In the genomic region with DNA sequence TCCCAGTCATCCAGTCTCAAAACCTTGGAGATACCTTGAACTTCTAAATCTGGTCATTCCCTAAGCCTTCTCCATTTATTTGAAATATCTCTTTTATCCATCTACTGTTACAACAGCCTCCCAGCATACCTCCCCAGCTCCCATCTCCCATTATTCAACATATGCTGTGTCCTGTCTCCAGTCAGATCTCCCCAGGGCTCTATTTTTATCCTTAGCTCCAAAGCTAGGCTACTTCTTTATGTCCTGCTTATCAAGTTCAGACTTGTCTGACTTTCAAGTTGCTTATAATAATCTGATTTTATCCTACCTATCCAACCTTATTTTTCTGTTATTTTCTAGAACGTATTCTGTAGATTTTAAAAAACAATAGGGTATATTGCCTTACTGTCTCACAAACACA, we compare ENCODE assay signal across 17 cellular contexts. TPM values are rescaled to one million over a fixed set of nuclear protein-coding genes. Genes with fewer than 3 reads are reported as not detected.
A peak's percentile ranks its signal among the peaks of the same experiment; 100 is the strongest.
DNase-seq lines count a peak whose midpoint lies in the region; ATAC-seq and TF ChIP-seq lines count a peak whose summit lies in the region.
"Had no signal": no experiment of that assay in that cellular context is flagged by ENCODE, and none has a peak within 500 bp of the region (broad histone marks: within the 10 kb centered on the region; RNA-seq: fewer than 3 reads in every experiment).

No MANE protein-coding gene starts in this region.

- 90% methylated on average over 1 of the region's 1 CpG for WGBS in SK-N-SH (ENCODE audit: low lambda C conversion rate)

- CTCF ChIA-PET in CD8-positive, alpha-beta memory T cell (lab: Charles Lee) = no interaction called here
- CTCF ChIA-PET in SK-N-SH (lab: Yijun Ruan, JAX) = no interaction called here

- no peak for TF ChIP-seq POLR2A in gastrocnemius medialis (IDR thresholded peaks at IDR 0.05)

- TF ChIP-seq RAD21 in SK-N-SH (IDR thresholded peaks at IDR 0.05; ENCODE audit: low read length) = no peak

- H3F3A ChIP-seq in SU-DHL-6 (ENCODE audit: insufficient read depth) (peaks cover 5% of the 10 kb centered on the region; the same call in 1 of the 2 replicates), SK-N-SH (replicated peaks; ENCODE audit: insufficient read depth) (peaks cover 5% of the 10 kb centered on the region)

- H3K79me2 ChIP-seq in SU-DHL-6 (ENCODE audit: insufficient read depth, low read length) (no peaks in the 10 kb centered on the region), SK-N-SH (ENCODE audit: insufficient read depth) (peaks cover 84% of the 10 kb centered on the region)

- no peak overlapping the region for H3K9ac ChIP-seq in SU-DHL-6 (ENCODE audit: low read length)
- H3K9ac ChIP-seq in SK-N-SH = no peak overlapping the region

- intact Hi-C loops in gastrocnemius medialis (cut with DNase I; ENCODE audit: low total_unique reads) = no loop called here

- POLR2A ChIA-PET in CD8-positive, alpha-beta memory T cell (lab: Charles Lee) = no interaction called here
- POLR2A ChIA-PET in SK-N-SH (lab: Yijun Ruan, JAX) = no interaction called here

- H3K27me3 Mint-ChIP-seq in CD8-positive, alpha-beta memory T cell = no peaks in the 10 kb centered on the region
- H3K27me3 Mint-ChIP-seq: CD4-positive, CD25-positive, alpha-beta regulatory T cell had no signal

- TF ChIP-seq CTCF in SU-DHL-6 (IDR thresholded peaks at IDR 0.05; ENCODE audit: insufficient read depth, low read length, poor library complexity, severe bottlenecking) (no peak), epithelial cell of esophagus (IDR thresholded peaks at IDR 0.05; ENCODE audit: insufficient read depth, low read depth, low read length, missing control alignments) (no peak), gastrocnemius medialis (IDR thresholded peaks at IDR 0.05 in 4 of 5, conservative IDR thresholded peaks at IDR 0.05 in 1 of 5) (no peak), SK-N-SH (IDR thresholded peaks at IDR 0.05) (no peak)

- no peak overlapping the region for H2AFZ ChIP-seq in SU-DHL-6 (ENCODE audit: low read depth, low read length, severe bottlenecking)
- H2AFZ ChIP-seq in SK-N-SH (ENCODE audit: low read depth) = no peak overlapping the region

- no peaks in the 10 kb centered on the region for H3K9me3 ChIP-seq in CD8-positive, alpha-beta memory T cell (ENCODE audit: low read length)
- no peaks in the 10 kb centered on the region for H3K9me3 ChIP-seq in SU-DHL-6 (ENCODE audit: insufficient read depth, low read length)
- no peaks in the 10 kb centered on the region for H3K9me3 ChIP-seq in gastrocnemius medialis
- no peaks in the 10 kb centered on the region for H3K9me3 ChIP-seq in SK-N-SH

- no peak overlapping the region for H3K4me2 ChIP-seq in SU-DHL-6 (ENCODE audit: low read depth, low read length, poor library complexity, severe bottlenecking)
- no peak overlapping the region for H3K4me2 ChIP-seq in SK-N-SH

- no peak for DNase-seq in CD8-positive, alpha-beta memory T cell
- DNase-seq in epithelial cell of esophagus (ENCODE audit: low read depth) (peak; percentile 54), gastrocnemius medialis (no peak), KBM-7 (no peak), SK-N-SH (no peak), HK-2 (ENCODE audit: unreplicated experiment) (no peak)
- DNase-seq: ACHN; Calu3; CD4-positive, CD25-positive, alpha-beta regulatory T cell; NCI-H1048; NCI-H146; NCI-H2081 treated with DMSO at 0.1 percent for 48 hours; NCI-H82; SHP77 had no signal

- no peaks in the 10 kb centered on the region for H3K27me3 ChIP-seq in CD8-positive, alpha-beta memory T cell (ENCODE audit: insufficient read depth, low read length, poor library complexity, severe bottlenecking)
- H3K27me3 ChIP-seq in SU-DHL-6 (ENCODE audit: low read length) (no peaks in the 10 kb centered on the region), gastrocnemius medialis (no peaks in the 10 kb centered on the region), SK-N-SH (ENCODE audit: insufficient read depth) (no peaks in the 10 kb centered on the region)

- H3K9me2 ChIP-seq in SU-DHL-6 (replicated peaks; ENCODE audit: insufficient read depth, low read length) (no peaks in the 10 kb centered on the region), SK-N-SH (no peaks in the 10 kb centered on the region)

- peaks cover 37 to 49% (median 45%) of the 10 kb centered on the region in 3 donors for H3K4me1 Mint-ChIP-seq in CD8-positive, alpha-beta memory T cell

- no peaks in the 10 kb centered on the region for H4K20me1 ChIP-seq in SU-DHL-6 (ENCODE audit: low read depth, low read length)
- H4K20me1 ChIP-seq in SK-N-SH (ENCODE audit: insufficient read depth) = peaks cover 6% of the 10 kb centered on the region; the same call in 1 of the 2 replicates

- no peak overlapping the region for H3K4me3 Mint-ChIP-seq in CD8-positive, alpha-beta memory T cell
- H3K4me3 Mint-ChIP-seq: CD4-positive, CD25-positive, alpha-beta regulatory T cell had no signal

- H3K27ac ChIP-seq in CD8-positive, alpha-beta memory T cell (ENCODE audit: low read depth, low read length) = no peak overlapping the region
- H3K27ac ChIP-seq in SU-DHL-6 (ENCODE audit: low read depth, low read length) (peak overlapping the region; percentile 53; the same call in 1 of the 2 replicates), gastrocnemius medialis (peak overlapping the region; percentile 21 to 57 (median 40)), SK-N-SH (ENCODE audit: low read depth in 2 of 2, low read length in 1 of 2) (no peak overlapping the region; a peak in 1 of 4 replicates)

- peaks cover 4 to 80% (median 13%) of the 10 kb centered on the region in 3 donors for H3K36me3 Mint-ChIP-seq in CD8-positive, alpha-beta memory T cell

- in situ Hi-C loops in gastrocnemius medialis (cut with MboI; ENCODE audit: low sequenced_read_pairs in 4 of 4) (no loop called here), KBM-7 (cut with MboI; ENCODE audit: low pct_unique_long_range_greater_than_20kb, low sequenced_read_pairs) (no loop called here)

- H3K27ac Mint-ChIP-seq in CD8-positive, alpha-beta memory T cell = peak overlapping the region in 5 of 8 donors; percentile 12 to 72 (median 66)

- no peak overlapping the region for H3K4me3 ChIP-seq in CD8-positive, alpha-beta memory T cell (ENCODE audit: low read length)
- no peak overlapping the region for H3K4me3 ChIP-seq in SU-DHL-6 (ENCODE audit: insufficient read depth, low read length, poor library complexity, severe bottlenecking)
- H3K4me3 ChIP-seq in epithelial cell of esophagus (ENCODE audit: low read length) = no peak overlapping the region
- H3K4me3 ChIP-seq in gastrocnemius medialis = no peak overlapping the region
- H3K4me3 ChIP-seq in SK-N-SH (ENCODE audit: low read depth in 2 of 2, low read length in 1 of 2) = no peak overlapping the region
- H3K4me3 ChIP-seq: GM12878 had no signal

- no peaks in the 10 kb centered on the region for H3K9me3 Mint-ChIP-seq in CD8-positive, alpha-beta memory T cell
- H3K9me3 Mint-ChIP-seq: CD4-positive, CD25-positive, alpha-beta regulatory T cell had no signal

- no peaks in the 10 kb centered on the region for H3K36me3 ChIP-seq in CD8-positive, alpha-beta memory T cell (ENCODE audit: insufficient read depth, low read length)
- peaks cover 8% of the 10 kb centered on the region; the same call in 1 of the 2 replicates for H3K36me3 ChIP-seq in SU-DHL-6 (ENCODE audit: low read length)
- H3K36me3 ChIP-seq in gastrocnemius medialis = peaks cover 0 to 68% of the 10 kb centered on the region in 2 donors
- H3K36me3 ChIP-seq in SK-N-SH (replicated peaks in 1 of 2; ENCODE audit: control insufficient read depth in 1 of 2, insufficient read depth in 2 of 2, low read length in 1 of 2) = peaks cover 24 to 68% of the 10 kb centered on the region in 2 experiments

- ATAC-seq in gastrocnemius medialis = peak in 1 of 2 donors; percentile 54
- ATAC-seq: GM12878, Panc1 had no signal

- no peak for TF ChIP-seq EP300 in SK-N-SH (IDR thresholded peaks at IDR 0.05; ENCODE audit: borderline replicate concordance in 1 of 2, low read depth in 1 of 2, low read length in 1 of 2)

- H3K4me1 ChIP-seq in CD8-positive, alpha-beta memory T cell (ENCODE audit: insufficient read depth, low read length) = no peaks in the 10 kb centered on the region
- peaks cover 10 to 18% of the 10 kb centered on the region in 2 donors for H3K4me1 ChIP-seq in gastrocnemius medialis
- H3K4me1 ChIP-seq in SK-N-SH (ENCODE audit: control insufficient read depth in 1 of 2, insufficient read depth in 2 of 2, low read depth in 1 of 2, low read length in 1 of 2) = peaks cover 0 to 15% of the 10 kb centered on the region in 2 experiments; a peak in 2 of 4 replicates

TF ChIP-seq in SK-N-SH, 30 proteins besides CTCF, POLR2A, EP300 and RAD21 (continues in another document):
- TF ChIP-seq EZH2phosphoT487 (IDR thresholded peaks at IDR 0.05; ENCODE audit: borderline replicate concordance, low read depth) (no peak), FOXJ3 (CRISPR knock-in tag; IDR thresholded peaks at IDR 0.05) (no peak), FOSL2 (IDR thresholded peaks at IDR 0.05; ENCODE audit: borderline replicate concordance, low read depth) (no peak), FOXM1 (IDR thresholded peaks at IDR 0.05; ENCODE audit: low read depth) (no peak), RXRA (IDR thresholded peaks at IDR 0.05; ENCODE audit: borderline replicate concordance, low read depth) (no peak)
- TF ChIP-seq, protein P1, sequence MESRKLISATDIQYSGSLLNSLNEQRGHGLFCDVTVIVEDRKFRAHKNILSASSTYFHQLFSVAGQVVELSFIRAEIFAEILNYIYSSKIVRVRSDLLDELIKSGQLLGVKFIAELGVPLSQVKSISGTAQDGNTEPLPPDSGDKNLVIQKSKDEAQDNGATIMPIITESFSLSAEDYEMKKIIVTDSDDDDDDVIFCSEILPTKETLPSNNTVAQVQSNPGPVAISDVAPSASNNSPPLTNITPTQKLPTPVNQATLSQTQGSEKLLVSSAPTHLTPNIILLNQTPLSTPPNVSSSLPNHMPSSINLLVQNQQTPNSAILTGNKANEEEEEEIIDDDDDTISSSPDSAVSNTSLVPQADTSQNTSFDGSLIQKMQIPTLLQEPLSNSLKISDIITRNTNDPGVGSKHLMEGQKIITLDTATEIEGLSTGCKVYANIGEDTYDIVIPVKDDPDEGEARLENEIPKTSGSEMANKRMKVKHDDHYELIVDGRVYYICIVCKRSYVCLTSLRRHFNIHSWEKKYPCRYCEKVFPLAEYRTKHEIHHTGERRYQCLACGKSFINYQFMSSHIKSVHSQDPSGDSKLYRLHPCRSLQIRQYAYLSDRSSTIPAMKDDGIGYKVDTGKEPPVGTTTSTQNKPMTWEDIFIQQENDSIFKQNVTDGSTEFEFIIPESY (IDR thresholded peaks at IDR 0.05; ENCODE audit: borderline replicate concordance, low read depth) = no peak
- TF ChIP-seq, protein P2, sequence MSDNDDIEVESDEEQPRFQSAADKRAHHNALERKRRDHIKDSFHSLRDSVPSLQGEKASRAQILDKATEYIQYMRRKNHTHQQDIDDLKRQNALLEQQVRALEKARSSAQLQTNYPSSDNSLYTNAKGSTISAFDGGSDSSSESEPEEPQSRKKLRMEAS (IDR thresholded peaks at IDR 0.05; ENCODE audit: low read depth) = no peak

RNA-seq across cellular contexts. Expression of a gene that starts 44.2 kb away (rescaled TPM):
- 100 to 1,000 TPM; 173 to 176 TPM for total RNA-seq in CD8-positive, alpha-beta memory T cell
- polyA plus RNA-seq in CD8-positive, alpha-beta memory T cell = 151 TPM
- 10 to 100 TPM; 39.1 to 92.7 (median 59.1) TPM for total RNA-seq in gastrocnemius medialis
- polyA plus RNA-seq in SK-N-SH (2012; rRNA removed) = 51.8 and 56.5 TPM in 2 replicates
- polyA plus RNA-seq in SK-N-SH (2012; cell fraction: cytosol; rRNA removed) = 36.4 and 55.5 TPM in 2 replicates
- polyA plus RNA-seq in SK-N-SH (2012; cell fraction: nucleus; rRNA removed) = 113 and 182 TPM in 2 replicates

Comparison
In these comparisons a context has a peak if more than half of its experiments do, and no peak if none do; other contexts are left out.
1. H3K27ac ChIP-seq: peak in SU-DHL-6 (single experiment) and gastrocnemius medialis (4 of 4); none in CD8-positive, alpha-beta memory T cell (single experiment) and SK-N-SH (0 of 2).